Comparison of ENCODE assay signal across 1 cellular context in the genomic region with DNA sequence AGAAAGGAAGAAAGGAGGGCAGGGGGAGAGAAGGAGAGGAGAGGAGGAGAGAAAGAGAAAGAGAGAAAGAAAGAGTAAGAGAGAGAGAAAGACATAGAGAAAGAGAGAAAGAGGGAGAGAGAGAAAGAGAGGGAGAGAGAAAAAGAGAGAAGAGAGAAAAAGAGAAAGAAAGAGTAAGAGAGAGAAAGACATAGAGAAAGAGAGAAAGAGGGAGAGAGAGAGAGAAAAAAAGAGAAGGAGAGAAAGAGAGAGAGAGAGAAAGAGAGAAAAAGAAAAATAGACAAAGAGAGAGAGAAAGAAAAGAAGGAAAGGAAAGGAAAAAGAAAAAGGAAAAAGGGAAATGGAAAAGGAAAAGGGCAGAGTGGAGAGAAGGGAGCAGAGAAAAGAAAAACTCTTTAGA.
TF ChIP-seq lines count a peak whose summit lies in the region.

No MANE protein-coding gene starts in this region.

TF ChIP-seq in WTC11, 78 proteins besides CTCF, POLR2A, EP300 and RAD21:
- TF ChIP-seq NR2C2 (CRISPR knock-in tag; IDR thresholded peaks at IDR 0.05) (no peak), ATF1 (CRISPR knock-in tag; IDR thresholded peaks at IDR 0.05) (no peak)
- TF ChIP-seq, protein P1, sequence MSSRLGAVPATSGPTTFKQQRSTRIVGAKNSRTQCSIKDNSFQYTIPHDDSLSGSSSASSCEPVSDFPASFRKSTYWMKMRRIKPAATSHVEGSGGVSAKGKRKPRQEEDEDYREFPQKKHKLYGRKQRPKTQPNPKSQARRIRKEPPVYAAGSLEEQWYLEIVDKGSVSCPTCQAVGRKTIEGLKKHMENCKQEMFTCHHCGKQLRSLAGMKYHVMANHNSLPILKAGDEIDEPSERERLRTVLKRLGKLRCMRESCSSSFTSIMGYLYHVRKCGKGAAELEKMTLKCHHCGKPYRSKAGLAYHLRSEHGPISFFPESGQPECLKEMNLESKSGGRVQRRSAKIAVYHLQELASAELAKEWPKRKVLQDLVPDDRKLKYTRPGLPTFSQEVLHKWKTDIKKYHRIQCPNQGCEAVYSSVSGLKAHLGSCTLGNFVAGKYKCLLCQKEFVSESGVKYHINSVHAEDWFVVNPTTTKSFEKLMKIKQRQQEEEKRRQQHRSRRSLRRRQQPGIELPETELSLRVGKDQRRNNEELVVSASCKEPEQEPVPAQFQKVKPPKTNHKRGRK (CRISPR knock-in tag; IDR thresholded peaks at IDR 0.05; ENCODE audit: borderline replicate concordance), result 0 out of 2 replicates have a peak, but pooled peaks have one; percentile 65
